25 cellular contexts compared by ENCODE assay signal in the genomic region with DNA sequence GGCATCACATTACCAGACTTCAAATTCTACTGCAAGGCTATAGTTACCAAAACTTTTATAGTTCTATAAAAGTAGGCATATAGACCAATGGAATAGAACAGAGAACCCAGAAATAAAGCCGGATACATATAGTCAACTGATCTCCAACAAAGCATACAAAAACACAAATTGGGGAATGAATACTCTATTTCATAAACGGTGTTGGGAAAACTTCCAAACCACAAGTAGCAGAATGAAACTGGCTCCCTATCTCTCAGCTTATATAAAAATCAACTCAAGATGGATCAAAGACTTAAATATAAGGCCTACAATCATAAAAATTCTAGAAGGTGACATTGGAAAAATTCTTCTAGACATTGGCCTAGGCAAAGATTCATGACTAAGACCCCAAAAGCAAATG.
"Had no signal": no experiment of that assay in that cellular context is flagged by ENCODE, and none has a peak within 500 bp of the region (broad histone marks: within the 10 kb centered on the region; RNA-seq: fewer than 3 reads in every experiment).

No MANE protein-coding gene starts in this region.

- H3K9me3 ChIP-seq: neutrophil, suprapubic skin, transverse colon, upper lobe of right lung, uterus had no signal

- ATAC-seq: effector memory CD8-positive, alpha-beta T cell; foreskin keratinocyte; heart right ventricle; left colon; natural killer cell treated with Interleukin-12 subunit alpha and Interleukin-12 subunit beta and Interleukin-15 and Interleukin-18, amount 100 ng/mL, for 72 hours; right lobe of liver; stimulated activated naive B cell treated with anti-CD40 and anti-IgM and Interleukin-4, amounts not matched to agents 10 μg/mL and 1 μg/mL and 100 μg/mL, for 72 hours; upper lobe of right lung had no signal

- H3K27me3 ChIP-seq: esophagus squamous epithelium, heart right ventricle, neutrophil, right lobe of liver, suprapubic skin, transverse colon, upper lobe of right lung, uterus had no signal

- H3K4me1 ChIP-seq: esophagus squamous epithelium, foreskin keratinocyte, parathyroid adenoma, right lobe of liver, suprapubic skin, transverse colon, upper lobe of right lung, uterus had no signal

- H3K4me3 ChIP-seq: esophagus squamous epithelium, heart right ventricle, lung, right lobe of liver, suprapubic skin, transverse colon, upper lobe of right lung, uterus had no signal

- H3K36me3 ChIP-seq: esophagus squamous epithelium, heart right ventricle, neutrophil, right lobe of liver, suprapubic skin, transverse colon, upper lobe of right lung, uterus had no signal

- DNase-seq: cortex of kidney; effector memory CD8-positive, alpha-beta T cell; erythroblast; esophagus squamous epithelium; foreskin keratinocyte; glutamatergic neuron; heart right ventricle; hippocampal formation; islet precursor cell; kidney glomerular epithelial cell; left colon; naive B cell; right lobe of liver; small intestine; stimulated activated CD4-positive, alpha-beta T cell treated with anti-CD3 and anti-CD28 coated beads, Interleukin-15, amount 100 ng/mL, for 24 hours; stimulated activated CD4-positive, alpha-beta T cell treated with anti-CD3 and anti-CD28 coated beads, Interleukin-2, amount 100 ng/mL, for 48 hours; stimulated activated naive B cell treated with anti-CD40 and anti-IgM and Interleukin-4, amounts not matched to agents 10 μg/mL and 1 μg/mL and 100 μg/mL, for 72 hours; transverse colon; upper lobe of right lung; uterus had no signal

- H3K9ac ChIP-seq: parathyroid adenoma had no signal
